Comparison of ENCODE assay signal across 19 cellular contexts in genomic region chr20:13199279-13199678, GRCh38.
"Had no signal": no experiment of that assay in that cellular context is flagged by ENCODE, and none has a peak within 500 bp of the region (broad histone marks: within the 10 kb centered on the region; RNA-seq: fewer than 3 reads in every experiment).

No MANE protein-coding gene starts in this region.

- H3K36me3 ChIP-seq: lower lobe of right lung, right atrium auricular region, thyroid gland had no signal

- H3K36me3 Mint-ChIP-seq: stimulated activated naive B cell treated with anti-CD40 and anti-IgM and Interleukin-4, amounts not matched to agents 10 μg/mL and 1 μg/mL and 100 μg/mL, for 72 hours had no signal

- ATAC-seq: activated CD4-positive, CD25-positive, alpha-beta regulatory T cell treated with anti-CD3 and anti-CD28 coated beads, Interleukin-2, amount 50 U/mL, for 24 hours; activated naive CD8-positive, alpha-beta T cell treated with anti-CD3 and anti-CD28 coated beads, Interleukin-2, amount 50 U/mL, for 24 hours; activated T-helper 17 cell treated with anti-CD3 and anti-CD28 coated beads, Interleukin-2, amount 50 U/mL, for 72 hours; left cardiac atrium; lower lobe of right lung; stimulated activated naive B cell treated with anti-CD40 and anti-IgM and Interleukin-4, amounts not matched to agents 10 μg/mL and 1 μg/mL and 100 μg/mL, for 72 hours had no signal

- H3K4me1 Mint-ChIP-seq: nephron; stimulated activated naive B cell treated with anti-CD40 and anti-IgM and Interleukin-4, amounts not matched to agents 10 μg/mL and 1 μg/mL and 100 μg/mL, for 72 hours had no signal

- H3K4me3 ChIP-seq: lower lobe of right lung, right atrium auricular region, skin epidermis, thyroid gland had no signal

- H3K27ac ChIP-seq: lower lobe of right lung, right atrium auricular region, skin epidermis, thyroid gland had no signal

- H3K27me3 ChIP-seq: right atrium auricular region, thyroid gland had no signal

- H3K4me3 Mint-ChIP-seq: activated naive CD4-positive, alpha-beta T cell treated with anti-CD3 and anti-CD28 coated beads for 36 hours; activated naive CD8-positive, alpha-beta T cell treated with anti-CD3 and anti-CD28 coated beads, Interleukin-2, amount 50 U/mL, for 24 hours; activated T-helper 17 cell treated with anti-CD3 and anti-CD28 coated beads, Interleukin-2, amount 50 U/mL, for 72 hours; nephron; stimulated activated naive B cell treated with anti-CD40 and anti-IgM and Interleukin-4, amounts not matched to agents 10 μg/mL and 1 μg/mL and 100 μg/mL, for 72 hours had no signal

- H3K9me3 Mint-ChIP-seq: activated naive CD4-positive, alpha-beta T cell treated with anti-CD3 and anti-CD28 coated beads for 36 hours; activated naive CD8-positive, alpha-beta T cell treated with anti-CD3 and anti-CD28 coated beads, Interleukin-2, amount 50 U/mL, for 24 hours; activated T-helper 17 cell treated with anti-CD3 and anti-CD28 coated beads, Interleukin-2, amount 50 U/mL, for 72 hours; nephron had no signal

- H3K4me1 ChIP-seq: lower lobe of right lung, right atrium auricular region had no signal

- DNase-seq: activated CD4-positive, alpha-beta T cell treated with anti-CD3 and anti-CD28 coated beads, Interleukin-2, amount 50 U/mL, for 1 hour; activated naive CD4-positive, alpha-beta T cell treated with anti-CD3 and anti-CD28 coated beads for 36 hours; activated naive CD8-positive, alpha-beta T cell treated with anti-CD3 and anti-CD28 coated beads, Interleukin-2, amount 50 U/mL, for 24 hours; activated T-cell treated with anti-CD3 and anti-CD28 coated beads for 4 hours; aorta; effector memory CD4-positive, alpha-beta T cell; foreskin melanocyte; left cardiac atrium; lower lobe of right lung; occipital lobe; stimulated activated CD4-positive, alpha-beta T cell treated with anti-CD3 and anti-CD28 coated beads, Interleukin-15, amount 100 ng/mL, for 24 hours; stimulated activated CD4-positive, alpha-beta T cell treated with anti-CD3 and anti-CD28 coated beads, Interleukin-4, amount 100 ng/mL, for 1 hour; stimulated activated naive B cell treated with anti-CD40 and anti-IgM and Interleukin-4, amounts not matched to agents 10 μg/mL and 1 μg/mL and 100 μg/mL, for 72 hours; thyroid gland had no signal

- H3K27ac Mint-ChIP-seq: activated naive CD4-positive, alpha-beta T cell treated with anti-CD3 and anti-CD28 coated beads for 36 hours; activated naive CD8-positive, alpha-beta T cell treated with anti-CD3 and anti-CD28 coated beads, Interleukin-2, amount 50 U/mL, for 24 hours; activated T-helper 17 cell treated with anti-CD3 and anti-CD28 coated beads, Interleukin-2, amount 50 U/mL, for 72 hours; nephron; stimulated activated naive B cell treated with anti-CD40 and anti-IgM and Interleukin-4, amounts not matched to agents 10 μg/mL and 1 μg/mL and 100 μg/mL, for 72 hours had no signal
